ENCODE assay signal across 23 cellular contexts in genomic region chr1:223669003-223669402, GRCh38. TPM values are rescaled to one million over a fixed set of nuclear protein-coding genes. Genes with fewer than 3 reads are reported as not detected.
"Had no signal": no experiment of that assay in that cellular context is flagged by ENCODE, and none has a peak within 500 bp of the region (broad histone marks: within the 10 kb centered on the region; RNA-seq: fewer than 3 reads in every experiment).

No MANE protein-coding gene starts in this region.

- H3K9ac ChIP-seq: SK-N-SH had no signal

- H3K9me3 ChIP-seq: SK-N-SH had no signal

- ATAC-seq: Panc1 had no signal

- H3K27ac ChIP-seq: HL-60, RWPE1 had no signal

- H3K4me2 ChIP-seq: SK-N-SH had no signal

- DNase-seq: KBM-7, MV-4-11, NCI-H1048, NCI-H1105, NCI-H1436 treated with DMSO at 0.1 percent for 48 hours, NCI-H1694, NCI-H187 treated with DMSO at 0.1 percent for 48 hours, NCI-H2029 treated with DMSO at 0.1 percent for 48 hours, NCI-H2171, NCI-H226, NCI-H446, NCI-H510A, NCI-H524 treated with DMSO at 0.1 percent for 48 hours, NCI-H774, SHP77, SK-N-SH, T-helper 1 cell, T-helper 2 cell had no signal

RNA-seq across cellular contexts. Expression of gene CAPN8, which starts 3.5 kb away (rescaled TPM):
- total RNA-seq: LHCN-M2, SK-MEL-5 had no signal
- polyA plus RNA-seq: SK-N-SH had no signal
